In the genomic region with DNA sequence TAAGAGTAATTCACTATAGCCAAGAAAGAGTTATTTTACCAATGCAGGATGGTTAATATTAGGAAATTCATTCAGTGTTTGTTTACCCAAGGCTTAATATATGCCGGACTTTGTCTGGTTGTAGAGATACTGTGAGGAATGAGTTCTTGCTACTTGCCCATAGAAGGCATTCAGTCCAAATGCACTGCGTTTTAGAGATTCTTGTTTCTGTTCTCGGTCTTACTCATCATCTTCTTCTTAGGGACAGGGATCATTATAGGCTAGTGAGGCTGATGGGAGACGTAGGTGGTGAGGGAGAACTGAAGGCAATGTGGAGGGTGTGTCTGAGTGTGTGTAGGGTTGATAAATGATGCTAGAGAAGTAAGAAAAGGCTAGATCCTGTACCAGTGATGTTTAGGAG, we compare ENCODE assay signal across 1 cellular context.
TF ChIP-seq lines count a peak whose summit lies in the region.

No MANE protein-coding gene starts in this region.

TF ChIP-seq in IMR-90, 13 proteins besides CTCF, POLR2A, EP300 and RAD21 (continued from another document):
- TF ChIP-seq RFX5 (IDR thresholded peaks at IDR 0.05; ENCODE audit: low read depth, low read length): no peak
- TF ChIP-seq, protein P1, sequence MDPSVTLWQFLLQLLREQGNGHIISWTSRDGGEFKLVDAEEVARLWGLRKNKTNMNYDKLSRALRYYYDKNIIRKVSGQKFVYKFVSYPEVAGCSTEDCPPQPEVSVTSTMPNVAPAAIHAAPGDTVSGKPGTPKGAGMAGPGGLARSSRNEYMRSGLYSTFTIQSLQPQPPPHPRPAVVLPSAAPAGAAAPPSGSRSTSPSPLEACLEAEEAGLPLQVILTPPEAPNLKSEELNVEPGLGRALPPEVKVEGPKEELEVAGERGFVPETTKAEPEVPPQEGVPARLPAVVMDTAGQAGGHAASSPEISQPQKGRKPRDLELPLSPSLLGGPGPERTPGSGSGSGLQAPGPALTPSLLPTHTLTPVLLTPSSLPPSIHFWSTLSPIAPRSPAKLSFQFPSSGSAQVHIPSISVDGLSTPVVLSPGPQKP (IDR thresholded peaks at IDR 0.05; ENCODE audit: borderline replicate concordance, low read depth, low read length): no peak
- no peak for TF ChIP-seq MAFK (IDR thresholded peaks at IDR 0.05; ENCODE audit: low read depth, low read length)
- TF ChIP-seq BHLHE40 (IDR thresholded peaks at IDR 0.05; ENCODE audit: low read depth, low read length): no peak
